ENCODE assay signal across 8 cellular contexts in genomic region chr3:152524198-152525140, GRCh38.
DNase-seq lines count a peak whose midpoint lies in the region; ATAC-seq and TF ChIP-seq lines count a peak whose summit lies in the region.

No MANE protein-coding gene starts in this region.

- no peak overlapping the region for H3K4me2 ChIP-seq in DOHH2 (ENCODE audit: low read length)
- H3K4me2 ChIP-seq in fibroblast of lung (ENCODE audit: extremely low read depth, insufficient read depth, low read length) = no peak overlapping the region

- H3K4me1 ChIP-seq in DOHH2 (ENCODE audit: control insufficient read depth, low read length) (peaks cover 7% of the 10 kb centered on the region; the same call in 1 of the 2 replicates), HEK293 (ENCODE audit: control insufficient read depth, insufficient read depth, low read length) (no peaks in the 10 kb centered on the region), fibroblast of lung (ENCODE audit: control insufficient read depth, extremely low read depth, insufficient read depth, low read length) (no peaks in the 10 kb centered on the region)

- H3K9me3 ChIP-seq in DOHH2 (ENCODE audit: control insufficient read depth, insufficient read depth, low read length) (no peaks in the 10 kb centered on the region), HEK293 (ENCODE audit: control insufficient read depth, insufficient read depth, low read depth, low read length) (no peaks in the 10 kb centered on the region), WERI-Rb-1 (ENCODE audit: severe bottlenecking) (no peaks in the 10 kb centered on the region), fibroblast of lung (ENCODE audit: control insufficient read depth, insufficient read depth, low read depth, low read length) (no peaks in the 10 kb centered on the region)

- CTCF ChIA-PET in HEK293 (lab: Yijun Ruan, JAX) = interaction anchor here (0.6 to 1.6 kb wide), 13 partner anchors 9 to 1316 kb away, joined by 3 to 5 read pairs (median 3); no protein-coding TSS in a partner anchor

- H3F3A ChIP-seq in DOHH2 (ENCODE audit: control insufficient read depth, insufficient read depth) = no peaks in the 10 kb centered on the region

- H3K9ac ChIP-seq in fibroblast of lung (ENCODE audit: insufficient read depth, low read length) = no peak overlapping the region

- POLR2A ChIA-PET in HEK293 (lab: Yijun Ruan, JAX) = no interaction called here

- H3K36me3 ChIP-seq in DOHH2 (ENCODE audit: control insufficient read depth, low read length) = no peaks in the 10 kb centered on the region
- H3K36me3 ChIP-seq in HEK293 (ENCODE audit: control insufficient read depth in 2 of 2, insufficient read depth in 1 of 2, low read length in 2 of 2) = no peaks in the 10 kb centered on the region
- H3K36me3 ChIP-seq in WERI-Rb-1 = no peaks in the 10 kb centered on the region
- H3K36me3 ChIP-seq in fibroblast of lung (ENCODE audit: control insufficient read depth, insufficient read depth, low read length) = no peaks in the 10 kb centered on the region

- ATAC-seq in GM18873 (IDR thresholded peaks at IDR 0.05; ENCODE audit: low FRiP score, unreplicated experiment) = no peak

- H3K27ac ChIP-seq in DOHH2 (ENCODE audit: low read depth, low read length) (no peak overlapping the region), HEK293 (ENCODE audit: extremely low read depth, low read depth, low read length) (no peak overlapping the region), WERI-Rb-1 (no peak overlapping the region), fibroblast of lung (ENCODE audit: insufficient read depth, low read length) (no peak overlapping the region)

- H3K4me3 ChIP-seq in DOHH2 (ENCODE audit: low read length) (no peak overlapping the region), HEK293 (ENCODE audit: low read depth, low read length) (no peak overlapping the region), WERI-Rb-1 (ENCODE audit: low read depth, low read length) (no peak overlapping the region), fibroblast of lung (replicated peaks in 1 of 4; ENCODE audit: control extremely low read depth in 1 of 4, insufficient read depth in 1 of 4, low read depth in 3 of 4, low read length in 4 of 4) (no peak overlapping the region)

- H2AFZ ChIP-seq in fibroblast of lung (ENCODE audit: low read length) = no peak overlapping the region

- no peaks in the 10 kb centered on the region for H3K9me2 ChIP-seq in DOHH2 (replicated peaks; ENCODE audit: control insufficient read depth, low read length)

- DNase-seq in A172 (ENCODE audit: low spot score) = peak; percentile 60
- DNase-seq in NCI-H1694 treated with DMSO at 0.1 percent for 48 hours (lab: John Stamatoyannopoulos, UW) = peak; percentile 47
- DNase-seq in WERI-Rb-1 = peak; percentile 28
- DNase-seq in fibroblast of lung (ENCODE audit: low read depth in 2 of 2) = peak; percentile 29 to 69
- DNase-seq in pons (ENCODE audit: low spot score) = peak; percentile 80

- no peaks in the 10 kb centered on the region for H4K20me1 ChIP-seq in DOHH2 (ENCODE audit: control insufficient read depth, insufficient read depth, low read depth, low read length)
- no peaks in the 10 kb centered on the region for H4K20me1 ChIP-seq in fibroblast of lung (ENCODE audit: control insufficient read depth, extremely low read depth, insufficient read depth, low read length)

- H3K79me2 ChIP-seq in DOHH2 (ENCODE audit: control insufficient read depth, low read length) (no peaks in the 10 kb centered on the region), fibroblast of lung (ENCODE audit: control insufficient read depth, insufficient read depth, low read length) (no peaks in the 10 kb centered on the region)

- H3K27me3 ChIP-seq in DOHH2 (ENCODE audit: control insufficient read depth, low read length) = no peaks in the 10 kb centered on the region
- H3K27me3 ChIP-seq in WERI-Rb-1 (ENCODE audit: insufficient read depth, low read depth, severe bottlenecking) = no peaks in the 10 kb centered on the region
- no peaks in the 10 kb centered on the region for H3K27me3 ChIP-seq in fibroblast of lung (ENCODE audit: control insufficient read depth, insufficient read depth, low read length)

- TF ChIP-seq CTCF in DOHH2 (IDR thresholded peaks at IDR 0.05; ENCODE audit: low read depth, low read length, poor library complexity, severe bottlenecking) = peak; percentile 81
- no peak for TF ChIP-seq CTCF in HEK293 (tag by site-specific recombination; IDR thresholded peaks at IDR 0.05)
- peak; percentile 50 for TF ChIP-seq CTCF in WERI-Rb-1 (IDR thresholded peaks at IDR 0.05; ENCODE audit: low read depth, low read length)
- peak; percentile 54 to 88 for TF ChIP-seq CTCF in fibroblast of lung (conservative IDR thresholded peaks at IDR 0.05 in 1 of 2, IDR thresholded peaks at IDR 0.05 in 1 of 2; ENCODE audit: low read depth in 1 of 2, low read length in 2 of 2)

TF ChIP-seq in HEK293, 187 proteins besides CTCF, POLR2A, EP300 and RAD21:
- no peak for TF ChIP-seq ZNF398 (tag by site-specific recombination; IDR thresholded peaks at IDR 0.05)
- no peak for TF ChIP-seq ZBTB48 (tag by site-specific recombination; IDR thresholded peaks at IDR 0.05)
- no peak for TF ChIP-seq ZNF645 (tag by site-specific recombination; IDR thresholded peaks at IDR 0.05)
- no peak for TF ChIP-seq BCL11A (tag by site-specific recombination; IDR thresholded peaks at IDR 0.05; ENCODE audit: low read depth)
- no peak for TF ChIP-seq ZNF184 (tag by site-specific recombination; IDR thresholded peaks at IDR 0.05)
- peak; percentile 63 for TF ChIP-seq ZNF654 (tag by site-specific recombination; IDR thresholded peaks at IDR 0.05; ENCODE audit: low read depth)
- TF ChIP-seq ZNF660 (tag by site-specific recombination; IDR thresholded peaks at IDR 0.05) = 0 out of 2 replicates have a peak, but pooled peaks have one; percentile 32
- TF ChIP-seq ZNF76 (tag by site-specific recombination; IDR thresholded peaks at IDR 0.05; ENCODE audit: borderline replicate concordance, low read depth) = no peak
- TF ChIP-seq OVOL3 (tag by site-specific recombination; IDR thresholded peaks at IDR 0.05) = no peak

Comparison
In these comparisons a context has a peak if more than half of its experiments do, and no peak if none do; other contexts are left out.
1. DNase-seq: peak in every context shown above with its lines; median percentile 80 in pons; 60 in A172; 49 in fibroblast of lung; 47 in NCI-H1694 treated with DMSO at 0.1 percent for 48 hours; 28 in WERI-Rb-1.